35 cellular contexts compared by ENCODE assay signal in the genomic region with DNA sequence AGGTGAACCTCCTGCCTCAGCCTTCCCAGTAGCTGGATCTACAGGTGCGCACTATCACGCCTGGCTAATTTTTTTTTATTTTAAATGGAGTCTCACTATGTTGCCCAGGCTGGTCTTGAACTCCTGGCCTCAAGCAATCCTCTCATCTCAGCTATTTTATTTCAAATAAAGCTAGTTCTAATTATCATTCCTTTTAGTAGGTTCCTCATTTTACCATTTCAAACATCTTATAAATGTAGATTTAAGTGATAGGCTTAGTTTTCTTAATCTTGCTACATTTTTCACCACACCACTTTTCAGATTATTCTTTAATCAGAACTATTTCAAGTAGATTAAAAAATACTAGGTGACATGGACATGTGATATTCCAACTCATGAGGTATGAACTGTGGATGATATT.
"Had no signal": no experiment of that assay in that cellular context is flagged by ENCODE, and none has a peak within 500 bp of the region (broad histone marks: within the 10 kb centered on the region; RNA-seq: fewer than 3 reads in every experiment).

No MANE protein-coding gene starts in this region.

- H3K9me3 ChIP-seq: MG63 had no signal

- H3K4me3 ChIP-seq: MG63 had no signal

- H3K27me3 ChIP-seq: MG63 had no signal

- DNase-seq: Karpas-422, Kasumi-1, MG63, MM.1S, MV-4-11, NCI-H1048, NCI-H1092, NCI-H1092 treated with DMSO at 0.1 percent for 48 hours, NCI-H1105, NCI-H1105 treated with DMSO at 0.1 percent for 48 hours, NCI-H1417, NCI-H1417 treated with DMSO at 0.1 percent for 48 hours, NCI-H1436, NCI-H1436 treated with DMSO at 0.1 percent for 48 hours, NCI-H146, NCI-H1694, NCI-H1694 treated with DMSO at 0.1 percent for 48 hours, NCI-H187, NCI-H187 treated with DMSO at 0.1 percent for 48 hours, NCI-H1930, NCI-H2029, NCI-H2029 treated with DMSO at 0.1 percent for 48 hours, NCI-H2081, NCI-H2081 treated with DMSO at 0.1 percent for 48 hours, NCI-H2107, NCI-H2171, NCI-H2171 treated with DMSO at 0.1 percent for 48 hours, NCI-H2227 treated with DMSO at 0.1 percent for 48 hours, NCI-H226, NCI-H345, NCI-H446, NCI-H446 treated with DMSO at 0.1 percent for 48 hours, NCI-H510A, NCI-H510A treated with DMSO at 0.1 percent for 48 hours, NCI-H524 had no signal
